Comparison of ENCODE assay signal across 4 cellular contexts in genomic region chr18:24940416-24940815, GRCh38.
"Had no signal": no experiment of that assay in that cellular context is flagged by ENCODE, and none has a peak within 500 bp of the region (broad histone marks: within the 10 kb centered on the region; RNA-seq: fewer than 3 reads in every experiment).

No MANE protein-coding gene starts in this region.

- H3K4me3 ChIP-seq: K562 had no signal

- ATAC-seq: HepG2, K562 had no signal

- DNase-seq: KBM-7 had no signal

- H3K27ac ChIP-seq: HL-60 had no signal
